9 cellular contexts compared by ENCODE assay signal in the genomic region with DNA sequence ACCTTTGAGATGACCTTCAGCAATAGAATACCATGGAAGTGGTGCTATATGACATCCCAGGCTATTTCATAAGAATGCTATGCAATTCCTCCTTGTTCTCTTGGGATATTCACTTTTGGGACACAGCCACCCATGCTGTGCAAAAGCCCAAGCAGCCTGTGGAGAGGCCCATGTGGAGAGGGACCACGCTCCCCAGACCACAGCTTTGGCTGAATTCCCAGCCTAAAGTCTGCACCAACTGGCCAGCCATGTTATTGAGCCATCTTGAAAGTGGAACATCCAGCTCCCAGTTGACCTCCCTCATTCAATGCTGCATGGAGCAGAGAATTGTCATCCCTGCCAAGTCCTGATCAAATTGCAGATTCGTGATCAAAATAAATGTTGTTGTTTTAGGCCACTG.
"Had no signal": no experiment of that assay in that cellular context is flagged by ENCODE, and none has a peak within 500 bp of the region (broad histone marks: within the 10 kb centered on the region; RNA-seq: fewer than 3 reads in every experiment).

No MANE protein-coding gene starts in this region.

- H3K9ac ChIP-seq: GM23248 had no signal

- DNase-seq: GM23248, GOT3, H7, HFFc6, KBM-7 had no signal

- FAIRE-seq: HepG2 had no signal

- H3K36me3 ChIP-seq: HAP-1 had no signal

- H3K9me3 ChIP-seq: HAP-1 had no signal

- H3K4me3 ChIP-seq: GM23248, HAP-1 had no signal

- ATAC-seq: HCT116, HepG2 had no signal

- H3K27ac ChIP-seq: GM23248, HL-60 had no signal

- H3K4me1 ChIP-seq: HAP-1 had no signal
